In genomic region chr20:675453-676314, GRCh38 we compare ENCODE assay signal across 9 cellular contexts. TPM values are rescaled to one million over a fixed set of nuclear protein-coding genes. Genes with fewer than 3 reads are reported as not detected.
DNase-seq lines count a peak whose midpoint lies in the region; ATAC-seq, FAIRE-seq and TF ChIP-seq lines count a peak whose summit lies in the region.
"Had no signal": no experiment of that assay in that cellular context is flagged by ENCODE, and none has a peak within 500 bp of the region (broad histone marks: within the 10 kb centered on the region; RNA-seq: fewer than 3 reads in every experiment).

TSS of gene SCRT2 (minus strand) at chr20:675802. CDS start at chr20:675601, 201 bp downstream.

- H3K9me3 Mint-ChIP-seq in T-helper 2 cell treated with Interferon-gamma antibody and Interleukin-4, amounts not matched to agents 5 μg/mL and 100 μg/mL, for 36 hours: no peaks in the 10 kb centered on the region
- no peaks in the 10 kb centered on the region for H3K9me3 Mint-ChIP-seq in astrocyte (ENCODE audit: unreplicated experiment)

- H3K4me3 ChIP-seq in HL-60 (replicated peaks; ENCODE audit: insufficient read depth, low read length) (no peak within 1 kb of the TSS), astrocyte (ENCODE audit: insufficient read depth, low read depth, low read length) (no peak within 1 kb of the TSS), gastrocnemius medialis (peak within 1 kb of the TSS in 2 of 4 donors; percentile 12 to 37)

- peak within 1 kb of the TSS; percentile 78 for H3K4me2 ChIP-seq in astrocyte (ENCODE audit: low read length)

- H3K27me3 ChIP-seq in HL-60 (ENCODE audit: insufficient read depth, poor library complexity, severe bottlenecking) (peaks cover 35% of the 10 kb centered on the region), astrocyte (ENCODE audit: insufficient read depth, low read length) (peaks cover 49% of the 10 kb centered on the region), gastrocnemius medialis (peaks cover 28 to 47% (median 45%) of the 10 kb centered on the region in 3 donors)

- no peak for FAIRE-seq in astrocyte (lab: Jason Lieb, UNC)

- intact Hi-C loops in gastrocnemius medialis (cut with DNase I; ENCODE audit: low total_unique reads): no loop called here

- H3K27ac ChIP-seq in HL-60 (replicated peaks): no peak within 1 kb of the TSS
- H3K27ac ChIP-seq in astrocyte (ENCODE audit: low read depth, low read length): no peak within 1 kb of the TSS
- no peak within 1 kb of the TSS for H3K27ac ChIP-seq in gastrocnemius medialis

- no peak within 1 kb of the TSS for H3K27ac Mint-ChIP-seq in T-helper 2 cell treated with Interferon-gamma antibody and Interleukin-4, amounts not matched to agents 5 μg/mL and 100 μg/mL, for 36 hours
- peak within 1 kb of the TSS; percentile 20 for H3K27ac Mint-ChIP-seq in astrocyte (ENCODE audit: unreplicated experiment)

- H3K9ac ChIP-seq in astrocyte (ENCODE audit: low read length): no peak within 1 kb of the TSS

- H3K4me1 ChIP-seq in astrocyte (ENCODE audit: insufficient read depth, low read length) (peaks cover 3% of the 10 kb centered on the region), gastrocnemius medialis (peaks cover 9 to 16% of the 10 kb centered on the region in 2 donors)

- H3K9me3 ChIP-seq in astrocyte (ENCODE audit: insufficient read depth, low read depth, low read length) (no peaks in the 10 kb centered on the region), gastrocnemius medialis (no peaks in the 10 kb centered on the region)

- no peak within 1 kb of the TSS for H3K4me3 Mint-ChIP-seq in T-helper 2 cell treated with Interferon-gamma antibody and Interleukin-4, amounts not matched to agents 5 μg/mL and 100 μg/mL, for 36 hours
- H3K4me3 Mint-ChIP-seq in astrocyte (ENCODE audit: unreplicated experiment): peak within 1 kb of the TSS; percentile 27

- H3K36me3 ChIP-seq in astrocyte (ENCODE audit: insufficient read depth, low read length) (no peaks in the 10 kb centered on the region), gastrocnemius medialis (no peaks in the 10 kb centered on the region)

- no peak within 1 kb of the TSS for H2AFZ ChIP-seq in astrocyte (ENCODE audit: low read depth, low read length)

- in situ Hi-C loops in ACHN (cut with HindIII; ENCODE audit: low pct_ligation_motif_present, low pct_unique_long_range_greater_than_20kb, low sequenced_read_pairs): no loop called here
- in situ Hi-C loops in gastrocnemius medialis (cut with MboI; ENCODE audit: low sequenced_read_pairs in 4 of 4): no loop called here

- H3K36me3 Mint-ChIP-seq in T-helper 2 cell treated with Interferon-gamma antibody and Interleukin-4, amounts not matched to agents 5 μg/mL and 100 μg/mL, for 36 hours (ENCODE audit: low read depth): no peaks in the 10 kb centered on the region
- peaks cover 2% of the 10 kb centered on the region for H3K36me3 Mint-ChIP-seq in astrocyte (ENCODE audit: low read depth, unreplicated experiment)

- peaks cover 2% of the 10 kb centered on the region for H3K4me1 Mint-ChIP-seq in T-helper 2 cell treated with Interferon-gamma antibody and Interleukin-4, amounts not matched to agents 5 μg/mL and 100 μg/mL, for 36 hours (ENCODE audit: low read depth)
- peaks cover 5% of the 10 kb centered on the region for H3K4me1 Mint-ChIP-seq in astrocyte (ENCODE audit: low read depth, unreplicated experiment)

- ATAC-seq in gastrocnemius medialis: peak; percentile 94 to 97
- ATAC-seq in HG02571 (IDR thresholded peaks at IDR 0.05; ENCODE audit: unreplicated experiment): no peak

- DNase-seq in ACHN (peak; percentile 52), HL-60 (ENCODE audit: low read depth in 1 of 2, low spot score in 1 of 2) (peak; percentile 38 to 61), astrocyte (ENCODE audit: low read depth) (peak; percentile 41), hypothalamus (lab: John Stamatoyannopoulos, UW) (peak in 45 of 51 donors; percentile 19 to 83 (median 43)), gastrocnemius medialis (peak; percentile 44 to 60), NCI-H2029 (lab: John Stamatoyannopoulos, UW) (no peak)
- DNase-seq in T-helper 2 cell treated with Interferon-gamma antibody and Interleukin-4, amounts not matched to agents 5 μg/mL and 100 μg/mL, for 36 hours (ENCODE audit: low spot score): peak; percentile 66

- H4K20me1 ChIP-seq in astrocyte (ENCODE audit: insufficient read depth, low read length): peaks cover 10% of the 10 kb centered on the region

- no peak for TF ChIP-seq CTCF in HL-60 (IDR thresholded peaks at IDR 0.05; ENCODE audit: insufficient read depth, low read length)
- TF ChIP-seq CTCF in astrocyte (IDR thresholded peaks at IDR 0.05; ENCODE audit: insufficient read depth, low read depth, low read length): no peak
- no peak for TF ChIP-seq CTCF in gastrocnemius medialis (IDR thresholded peaks at IDR 0.05 in 4 of 5, conservative IDR thresholded peaks at IDR 0.05 in 1 of 5)

- H3K27me3 Mint-ChIP-seq in T-helper 2 cell treated with Interferon-gamma antibody and Interleukin-4, amounts not matched to agents 5 μg/mL and 100 μg/mL, for 36 hours (ENCODE audit: low read depth): peaks cover 54% of the 10 kb centered on the region
- H3K27me3 Mint-ChIP-seq in astrocyte (ENCODE audit: low read depth, unreplicated experiment): peaks cover 75% of the 10 kb centered on the region

- no peaks in the 10 kb centered on the region for H3K79me2 ChIP-seq in astrocyte (ENCODE audit: insufficient read depth, low read length)

- TF ChIP-seq POLR2A in gastrocnemius medialis (IDR thresholded peaks at IDR 0.05): no peak

RNA-seq across cellular contexts. Expression of gene SCRT2, which starts in this region (rescaled TPM):
- total RNA-seq in astrocyte: not detected in 2 replicates
- total RNA-seq in gastrocnemius medialis: not detected
- total RNA-seq: pulmonary artery endothelial cell had no signal

Comparison
In these comparisons a context has a peak if more than half of its experiments do, and no peak if none do; other contexts are left out.
1. Peak in DNase-seq and H3K4me2 ChIP-seq in astrocyte; RNA of the gene not detected or under 1 TPM.
2. Peak in DNase-seq and ATAC-seq in gastrocnemius medialis; RNA of the gene not detected or under 1 TPM.